19 cellular contexts compared by ENCODE assay signal in the genomic region with DNA sequence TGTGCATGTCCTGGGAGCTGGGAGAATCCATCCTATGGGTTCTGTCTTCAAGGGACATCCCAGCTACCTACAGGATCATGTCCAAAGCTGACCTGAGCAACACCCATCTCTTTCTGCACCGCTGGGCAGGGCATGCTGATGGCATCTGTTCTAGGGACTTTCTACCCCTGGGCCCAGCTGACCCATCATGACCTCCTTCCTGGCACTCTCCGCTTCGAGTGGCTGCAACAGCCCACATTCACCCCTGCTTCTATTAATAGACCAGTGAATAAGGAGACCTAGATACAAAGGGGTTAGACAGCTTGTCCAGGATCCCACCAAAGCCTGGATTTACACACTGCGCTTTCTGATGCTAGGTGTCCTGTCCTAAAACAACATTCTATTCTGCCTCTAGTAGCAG. TPM values are rescaled to one million over a fixed set of nuclear protein-coding genes. Genes with fewer than 3 reads are reported as not detected.
"Had no signal": no experiment of that assay in that cellular context is flagged by ENCODE, and none has a peak within 500 bp of the region (broad histone marks: within the 10 kb centered on the region; RNA-seq: fewer than 3 reads in every experiment).

No MANE protein-coding gene starts in this region.

- H3K27me3 ChIP-seq: testis, transverse colon had no signal

- DNase-seq: activated CD8-positive, alpha-beta memory T cell treated with anti-CD3 and anti-CD28 coated beads, Interleukin-2, amount 10 ng/mL, durations not matched to agents 7 days and 5 days; activated CD8-positive, alpha-beta T cell treated with anti-CD3 and anti-CD28 coated beads, Interleukin-2, amount 10 ng/mL, durations not matched to agents 7 days and 5 days; activated naive CD4-positive, alpha-beta T cell; activated T-cell treated with anti-CD3 and anti-CD28 coated beads, Interleukin-2, amount 50 U/mL, for 48 hours; cortex of kidney; immature natural killer cell; left lung; mucosa of descending colon; right cardiac atrium; stimulated activated CD4-positive, alpha-beta T cell treated with anti-CD3 and anti-CD28 coated beads, Interleukin-2, amount 100 ng/mL, for 48 hours; stimulated activated naive CD4-positive, alpha-beta T cell treated with Interleukin-2 at 50 U/mL for 16 hours; T-helper 17 cell; T1000; testis; transverse colon; WERI-Rb-1 had no signal

- H3K9me3 ChIP-seq: gastroesophageal sphincter, left lung, mucosa of descending colon, testis, transverse colon had no signal

- H3K36me3 ChIP-seq: gastroesophageal sphincter, left lung, transverse colon, WERI-Rb-1 had no signal

- H3K27ac ChIP-seq: gastroesophageal sphincter, left lung, testis, transverse colon, WERI-Rb-1 had no signal

- ATAC-seq: activated CD4-positive, CD25-positive, alpha-beta regulatory T cell treated with anti-CD3 and anti-CD28 coated beads, Interleukin-2, amount 50 U/mL, for 24 hours; activated CD8-positive, alpha-beta memory T cell treated with anti-CD3 and anti-CD28 coated beads, Interleukin-2, amount 10 ng/mL, durations not matched to agents 7 days and 5 days; activated CD8-positive, alpha-beta T cell treated with anti-CD3 and anti-CD28 coated beads, Interleukin-2, amount 10 ng/mL, durations not matched to agents 7 days and 5 days; gastroesophageal sphincter; left lung; mucosa of descending colon; natural killer cell treated with Interleukin-12 subunit alpha and Interleukin-12 subunit beta and Interleukin-15 and Interleukin-18, amount 100 ng/mL, for 72 hours; T-helper 17 cell had no signal

- H3K4me3 ChIP-seq: gastroesophageal sphincter, left lung, mucosa of descending colon, testis, transverse colon had no signal

- H3K4me1 ChIP-seq: gastroesophageal sphincter, left lung, testis, transverse colon had no signal

RNA-seq across cellular contexts. Expression of a gene that starts 44.6 kb away (rescaled TPM):
- total RNA-seq: activated CD8-positive, alpha-beta T cell treated with anti-CD3 and anti-CD28 coated beads, Interleukin-2, amount 10 ng/mL, durations not matched to agents 7 days and 5 days; natural killer cell treated with Interleukin-12 subunit alpha and Interleukin-12 subunit beta and Interleukin-15 and Interleukin-18, amount 100 ng/mL, for 72 hours; T-helper 17 cell had no signal
- polyA plus RNA-seq: immature natural killer cell had no signal
